Comparison of ENCODE assay signal across 9 cellular contexts in genomic region chr5:178590924-178591423, GRCh38. TPM values are rescaled to one million over a fixed set of nuclear protein-coding genes. Genes with fewer than 3 reads are reported as not detected.
DNase-seq lines count a peak whose midpoint lies in the region; ATAC-seq and TF ChIP-seq lines count a peak whose summit lies in the region.
"Had no signal": no experiment of that assay in that cellular context is flagged by ENCODE, and none has a peak within 500 bp of the region (broad histone marks: within the 10 kb centered on the region; RNA-seq: fewer than 3 reads in every experiment).

No MANE protein-coding gene starts in this region.

- H3K9me3 Mint-ChIP-seq in stimulated activated memory B cell treated with anti-CD40 and anti-IgM and Interleukin-4, amounts not matched to agents 10 μg/mL and 1 μg/mL and 100 μg/mL, for 72 hours: peaks cover 14% of the 10 kb centered on the region

- no peak for TF ChIP-seq CTCF in ascending aorta (IDR thresholded peaks at IDR 0.05)
- no peak for TF ChIP-seq CTCF in lower leg skin (IDR thresholded peaks at IDR 0.05)

- no peak overlapping the region for H3K9ac ChIP-seq in iPS-15b (ENCODE audit: low read depth, low read length)

- H3K4me3 Mint-ChIP-seq in stimulated activated memory B cell treated with anti-CD40 and anti-IgM and Interleukin-4, amounts not matched to agents 10 μg/mL and 1 μg/mL and 100 μg/mL, for 72 hours: peak overlapping the region; percentile 74

- H3K9me3 ChIP-seq in HAP-1 (0 out of 2 replicates have a peak, but pooled peaks cover 5% of the 10 kb centered on the region), ascending aorta (peaks cover 9 to 15% of the 10 kb centered on the region in 2 donors), iPS-15b (ENCODE audit: control insufficient read depth, insufficient read depth, low read length) (peaks cover 3% of the 10 kb centered on the region)

- H3K4me1 Mint-ChIP-seq in stimulated activated memory B cell treated with anti-CD40 and anti-IgM and Interleukin-4, amounts not matched to agents 10 μg/mL and 1 μg/mL and 100 μg/mL, for 72 hours: peaks cover 13% of the 10 kb centered on the region

- intact Hi-C loops in ascending aorta (cut with DNase I) (loop anchor here (1.0 to 2.0 kb wide), 2 partner anchors 36 to 311 kb away; partner anchors contain the start of gene CLK4), lower leg skin (cut with DNase I; ENCODE audit: low total_unique reads) (loop anchor here (5.0 kb wide), 1 partner anchor 309 kb away; no protein-coding TSS in a partner anchor)

- H3K4me3 ChIP-seq in HAP-1: peak overlapping the region; percentile 33
- H3K4me3 ChIP-seq in ascending aorta: peak overlapping the region; percentile 62 to 67
- peak overlapping the region; percentile 69 for H3K4me3 ChIP-seq in iPS-15b (ENCODE audit: low read depth, low read length)
- H3K4me3 ChIP-seq in lower leg skin (ENCODE audit: low read depth, poor library complexity, severe bottlenecking): no peak overlapping the region

- no peaks in the 10 kb centered on the region for H3K4me1 ChIP-seq in HAP-1
- H3K4me1 ChIP-seq in ascending aorta: peaks cover 7 to 16% of the 10 kb centered on the region in 2 donors
- peaks cover 6% of the 10 kb centered on the region for H3K4me1 ChIP-seq in iPS-15b (ENCODE audit: control insufficient read depth, insufficient read depth, low read length)

- no peak for DNase-seq in HAP-1 (ENCODE audit: low spot score in 2 of 2)
- no peak for DNase-seq in ascending aorta (ENCODE audit: low spot score in 2 of 2)
- no peak for DNase-seq in lower leg skin (ENCODE audit: low spot score in 2 of 2)
- DNase-seq in NCI-H774 (lab: John Stamatoyannopoulos, UW): no peak
- DNase-seq in stimulated activated CD4-positive, alpha-beta T cell treated with anti-CD3 and anti-CD28 coated beads, Interleukin-4, amount 100 ng/mL, for 4 hours: no peak
- DNase-seq: NCI-H2081 had no signal

- peak overlapping the region; percentile 64 to 66 for H3K27ac ChIP-seq in ascending aorta

- peaks cover 54% of the 10 kb centered on the region for H3K27me3 Mint-ChIP-seq in stimulated activated memory B cell treated with anti-CD40 and anti-IgM and Interleukin-4, amounts not matched to agents 10 μg/mL and 1 μg/mL and 100 μg/mL, for 72 hours

- no peak for TF ChIP-seq POLR2A in lower leg skin (IDR thresholded peaks at IDR 0.05)

- in situ Hi-C loops in HAP-1 (cut with MboI; ENCODE audit: low sequenced_read_pairs): loop anchor here (5.0 kb wide), 1 partner anchor 309 kb away; no protein-coding TSS in a partner anchor

- no peak overlapping the region for H3K27ac Mint-ChIP-seq in stimulated activated memory B cell treated with anti-CD40 and anti-IgM and Interleukin-4, amounts not matched to agents 10 μg/mL and 1 μg/mL and 100 μg/mL, for 72 hours

- H3K36me3 Mint-ChIP-seq in stimulated activated memory B cell treated with anti-CD40 and anti-IgM and Interleukin-4, amounts not matched to agents 10 μg/mL and 1 μg/mL and 100 μg/mL, for 72 hours: peaks cover 37% of the 10 kb centered on the region

- no peaks in the 10 kb centered on the region for H3K36me3 ChIP-seq in HAP-1 (replicated peaks)
- H3K36me3 ChIP-seq in ascending aorta: peaks cover 0 to 15% of the 10 kb centered on the region in 2 donors
- no peaks in the 10 kb centered on the region for H3K36me3 ChIP-seq in iPS-15b (ENCODE audit: control insufficient read depth, insufficient read depth, low read length)

- H3K27me3 ChIP-seq in HAP-1 (ENCODE audit: low read depth) (0 out of 2 replicates have a peak, but pooled peaks cover 2% of the 10 kb centered on the region), ascending aorta (no peaks in the 10 kb centered on the region), iPS-15b (ENCODE audit: control insufficient read depth, insufficient read depth, low read length) (peaks cover 25% of the 10 kb centered on the region)

- ATAC-seq in stimulated activated memory B cell treated with anti-CD40 and anti-IgM and Interleukin-4, amounts not matched to agents 10 μg/mL and 1 μg/mL and 100 μg/mL, for 72 hours: no peak
- ATAC-seq in GM19023 (IDR thresholded peaks at IDR 0.05; ENCODE audit: unreplicated experiment): no peak

- 19 to 21% methylated on average over 9 of the region's 9 CpGs for WGBS in lower leg skin, 2 donors

RNA-seq across cellular contexts. Expression of gene COL23A1, which starts 0.8 kb away (rescaled TPM):
- total RNA-seq in ascending aorta (4.3 TPM), lower leg skin (1 to 10 TPM; 2.5 to 3.4 (median 3.0) TPM)

RNA-seq across cellular contexts. Expression of gene CLK4, which starts 35.9 kb away (rescaled TPM):
- total RNA-seq in ascending aorta (17.6 TPM), lower leg skin (10 to 100 TPM; 18.4 to 38.3 (median 34.2) TPM)
